ENCODE assay signal across 11 cellular contexts in genomic region chr1:9728451-9729295, GRCh38.
DNase-seq lines count a peak whose midpoint lies in the region; ATAC-seq and TF ChIP-seq lines count a peak whose summit lies in the region.
"Had no signal": no experiment of that assay in that cellular context is flagged by ENCODE, and none has a peak within 500 bp of the region (broad histone marks: within the 10 kb centered on the region; RNA-seq: fewer than 3 reads in every experiment).

No MANE protein-coding gene starts in this region.

- no peak overlapping the region for H3K4me2 ChIP-seq in DND-41 (ENCODE audit: insufficient read depth, low read length)

- CTCF ChIA-PET in activated CD4-positive, alpha-beta T cell treated with anti-CD3 and anti-CD28 coated beads for 36 hours (lab: Charles Lee): interaction anchor here (0.6 to 2.1 kb wide), 5 partner anchors 35 to 185 kb away, joined by 3 to 5 read pairs (median 3); no protein-coding TSS in a partner anchor

- peaks cover 93% of the 10 kb centered on the region for H3K36me3 ChIP-seq in DND-41 (ENCODE audit: insufficient read depth, low read length)

- H3K27me3 ChIP-seq in DND-41 (ENCODE audit: insufficient read depth, low read length, poor library complexity): no peaks in the 10 kb centered on the region
- H3K27me3 ChIP-seq: body of pancreas had no signal

- DNase-seq in DND-41 (no peak), COLO829 (ENCODE audit: low spot score) (no peak), KG1 (lab: John Stamatoyannopoulos, UW) (no peak), islet precursor cell (no peak)
- peak; percentile 88 for DNase-seq in activated CD4-positive, alpha-beta T cell treated with anti-CD3 and anti-CD28 coated beads for 36 hours
- peak; percentile 54 for DNase-seq in activated naive CD8-positive, alpha-beta T cell treated with anti-CD3 and anti-CD28 coated beads, Interleukin-2, amount 50 U/mL, for 16 hours (ENCODE audit: low read depth, low spot score)
- peak; percentile 47 to 58 for DNase-seq in stimulated activated CD4-positive, alpha-beta T cell treated with anti-CD3 and anti-CD28 coated beads, Interleukin-12 subunit alpha, Interleukin-12 subunit beta, amount 100 ng/mL, for 24 hours (ENCODE audit: low read depth in 2 of 2)
- DNase-seq: body of pancreas, SW 1271, trophoblast cell had no signal

- H3K4me3 Mint-ChIP-seq in activated CD4-positive, alpha-beta T cell treated with anti-CD3 and anti-CD28 coated beads for 36 hours: peak overlapping the region; percentile 53

- no peaks in the 10 kb centered on the region for H3K9me3 ChIP-seq in DND-41 (ENCODE audit: insufficient read depth, low read length, severe bottlenecking)
- H3K9me3 ChIP-seq: body of pancreas had no signal

- peaks cover 9% of the 10 kb centered on the region for H3K4me1 ChIP-seq in DND-41 (ENCODE audit: insufficient read depth, low read length)
- H3K4me1 ChIP-seq: body of pancreas had no signal

- no peaks in the 10 kb centered on the region for H3K27me3 Mint-ChIP-seq in activated CD4-positive, alpha-beta T cell treated with anti-CD3 and anti-CD28 coated beads for 36 hours

- H3K4me1 Mint-ChIP-seq in activated CD4-positive, alpha-beta T cell treated with anti-CD3 and anti-CD28 coated beads for 36 hours: peaks cover 73% of the 10 kb centered on the region

- intact Hi-C loops in activated CD4-positive, alpha-beta T cell treated with anti-CD3 and anti-CD28 coated beads for 36 hours (cut with DNase I, micrococcal nuclease): loop anchor here (1.0 to 5.0 kb wide), 10 partner anchors 11 to 182 kb away; partner anchors contain the start of genes CLSTN1 (in 1 of the 2), CTNNBIP1 (in 1 of the 2), PIK3CD (in 1 of the 2) and TMEM201 (in 1 of the 2)

- H3K27ac Mint-ChIP-seq in activated CD4-positive, alpha-beta T cell treated with anti-CD3 and anti-CD28 coated beads for 36 hours: peak overlapping the region; percentile 94

- peaks cover 2% of the 10 kb centered on the region for H3K79me2 ChIP-seq in DND-41 (ENCODE audit: insufficient read depth, low read length)

- no peak overlapping the region for H3K4me3 ChIP-seq in DND-41 (ENCODE audit: low read depth in 1 of 2, low read length in 2 of 2)
- H3K4me3 ChIP-seq: body of pancreas had no signal

- no peak overlapping the region for H2AFZ ChIP-seq in DND-41 (ENCODE audit: low read depth, low read length)

- H3K27ac ChIP-seq in DND-41 (ENCODE audit: low read length): peak overlapping the region; percentile 8; the same call in 1 of the 2 replicates
- H3K27ac ChIP-seq: body of pancreas had no signal

- TF ChIP-seq CTCF in DND-41 (IDR thresholded peaks at IDR 0.05; ENCODE audit: borderline replicate concordance, extremely low read depth, low read length, poor library complexity, severe bottlenecking): no peak

- H4K20me1 ChIP-seq in DND-41 (ENCODE audit: insufficient read depth, low read length): peaks cover 10% of the 10 kb centered on the region

- peaks cover 84% of the 10 kb centered on the region for H3K36me3 Mint-ChIP-seq in activated CD4-positive, alpha-beta T cell treated with anti-CD3 and anti-CD28 coated beads for 36 hours (ENCODE audit: low read depth)

- H3K9ac ChIP-seq in DND-41 (ENCODE audit: low read depth, low read length): no peak overlapping the region

- ATAC-seq in DND-41 (ENCODE audit: insufficient read depth, low read depth) (no peak), HG03469 (IDR thresholded peaks at IDR 0.05; ENCODE audit: unreplicated experiment) (no peak)
- ATAC-seq in activated CD4-positive, alpha-beta T cell treated with anti-CD3 and anti-CD28 coated beads for 36 hours: peak; percentile 75
- ATAC-seq: body of pancreas had no signal

- H3K9me3 Mint-ChIP-seq in activated CD4-positive, alpha-beta T cell treated with anti-CD3 and anti-CD28 coated beads for 36 hours (ENCODE audit: low read depth): peaks cover 2% of the 10 kb centered on the region

- POLR2A ChIA-PET in activated CD4-positive, alpha-beta T cell treated with anti-CD3 and anti-CD28 coated beads for 36 hours (lab: Charles Lee): interaction anchor here (1.2 kb wide), 1 partner anchor 75 kb away, joined by 4 read pairs; no protein-coding TSS in a partner anchor

Comparison
In these comparisons a context has a peak if more than half of its experiments do, and no peak if none do; other contexts are left out.
1. DNase-seq: peak in activated CD4-positive, alpha-beta T cell treated with anti-CD3 and anti-CD28 coated beads for 36 hours (single experiment), activated naive CD8-positive, alpha-beta T cell treated with anti-CD3 and anti-CD28 coated beads, Interleukin-2, amount 50 U/mL, for 16 hours (single experiment) and stimulated activated CD4-positive, alpha-beta T cell treated with anti-CD3 and anti-CD28 coated beads, Interleukin-12 subunit alpha, Interleukin-12 subunit beta, amount 100 ng/mL, for 24 hours (2 of 2); none in DND-41 (single experiment), COLO829 (single experiment), KG1 (single experiment) and islet precursor cell (single experiment).